In genomic region chr3:128084675-128085021, GRCh38 we compare ENCODE assay signal across 20 cellular contexts. TPM values are rescaled to one million over a fixed set of nuclear protein-coding genes. Genes with fewer than 3 reads are reported as not detected.
DNase-seq lines count a peak whose midpoint lies in the region; ATAC-seq and TF ChIP-seq lines count a peak whose summit lies in the region.
"Had no signal": no experiment of that assay in that cellular context is flagged by ENCODE, and none has a peak within 500 bp of the region (broad histone marks: within the 10 kb centered on the region; RNA-seq: fewer than 3 reads in every experiment).

No MANE protein-coding gene starts in this region.

- no peak for DNase-seq in HFFc6
- DNase-seq in right cardiac atrium: peak in 2 of 3 donors; percentile 38 to 73
- DNase-seq in stomach: no peak
- no peak for DNase-seq in globus pallidus (ENCODE audit: low spot score)
- DNase-seq: activated naive CD8-positive, alpha-beta T cell treated with anti-CD3 and anti-CD28 coated beads, Interleukin-2, amount 50 U/mL, for 24 hours; effector CD4-positive, alpha-beta T cell; GF-D8; NCI-H1092; NCI-H526; right lobe of liver had no signal

- peak overlapping the region; percentile 14 for H3K27ac ChIP-seq in duodenal mucosa (ENCODE audit: low read depth, low read length)
- peak overlapping the region; percentile 76 for H3K27ac ChIP-seq in right cardiac atrium (ENCODE audit: low read length)
- H3K27ac ChIP-seq in stomach: peak overlapping the region; percentile 51 to 72 (median 66)
- H3K27ac ChIP-seq: BLaER1 treated with 17β-estradiol and CSF1 and Interleukin-3, amounts not matched to agents 10 nM and 100 nM; cardiac muscle cell; KMS-11 had no signal

- peaks cover 39% of the 10 kb centered on the region for H3K36me3 Mint-ChIP-seq in HFFc6 (ENCODE audit: low read depth)

- WGBS in right cardiac atrium: 54% methylated on average over 6 of the region's 6 CpGs
- 23 to 46% (median 38%) methylated on average over 6 of the region's 6 CpGs for WGBS in stomach, 5 donors

- no peaks in the 10 kb centered on the region; the same call in 1 of the 2 replicates for H3K27me3 Mint-ChIP-seq in HFFc6 (ENCODE audit: insufficient read depth)
- H3K27me3 Mint-ChIP-seq: activated naive CD8-positive, alpha-beta T cell treated with anti-CD3 and anti-CD28 coated beads, Interleukin-2, amount 50 U/mL, for 24 hours; stimulated activated naive CD8-positive, alpha-beta T cell treated with anti-CD3 and anti-CD28 coated beads, Interleukin-15, Interleukin-2, amounts not matched to agents 100 ng/mL and 50 ng/mL, for 24 hours had no signal

- peaks cover 6 to 42% of the 10 kb centered on the region in 2 donors for H3K36me3 ChIP-seq in duodenal mucosa (ENCODE audit: control insufficient read depth in 1 of 2, insufficient read depth in 2 of 2, low read length in 2 of 2)
- peaks cover 0 to 68% (median 49%) of the 10 kb centered on the region in 4 donors for H3K36me3 ChIP-seq in stomach

- H3K27ac Mint-ChIP-seq in HFFc6: peak overlapping the region; percentile 61; the same call in 1 of the 2 replicates
- H3K27ac Mint-ChIP-seq: activated naive CD8-positive, alpha-beta T cell treated with anti-CD3 and anti-CD28 coated beads, Interleukin-2, amount 50 U/mL, for 24 hours; activated T-helper 1 cell treated with anti-CD3 and anti-CD28 coated beads, Interleukin-12 subunit alpha, Interleukin-12 subunit beta, Interleukin-2, Interleukin-4 antibody, amounts not matched to agents 30 ng/mL and 10 ng/mL and 1 ng/mL, durations not matched to agents 14 hours and 24 hours and 36 hours; stimulated activated naive CD8-positive, alpha-beta T cell treated with anti-CD3 and anti-CD28 coated beads, Interleukin-15, Interleukin-2, amounts not matched to agents 100 ng/mL and 50 ng/mL, for 24 hours had no signal

- peaks cover 8 to 9% of the 10 kb centered on the region in 2 donors for H3K4me1 ChIP-seq in duodenal mucosa (ENCODE audit: control insufficient read depth in 1 of 2, insufficient read depth in 2 of 2, low read length in 2 of 2)
- peaks cover 8% of the 10 kb centered on the region for H3K4me1 ChIP-seq in right cardiac atrium (ENCODE audit: control insufficient read depth, insufficient read depth, low read length)
- H3K4me1 ChIP-seq in stomach: peaks cover 38 to 54% (median 48%) of the 10 kb centered on the region in 4 donors
- H3K4me1 ChIP-seq: HAP-1 had no signal

- TF ChIP-seq CTCF in HFFc6 (IDR thresholded peaks at IDR 0.05) (no peak), stomach (IDR thresholded peaks at IDR 0.05) (no peak)

- H3K4me3 ChIP-seq in duodenal mucosa (ENCODE audit: low read depth in 1 of 2, low read length in 2 of 2): no peak overlapping the region
- H3K4me3 ChIP-seq in right cardiac atrium (ENCODE audit: low read length): no peak overlapping the region
- no peak overlapping the region for H3K4me3 ChIP-seq in stomach
- H3K4me3 ChIP-seq: BLaER1 treated with 17β-estradiol and CSF1 and Interleukin-3, amounts not matched to agents 10 nM and 100 nM; cardiac muscle cell; HAP-1; right lobe of liver had no signal

- H3K9me3 Mint-ChIP-seq in HFFc6: no peaks in the 10 kb centered on the region
- H3K9me3 Mint-ChIP-seq: activated naive CD8-positive, alpha-beta T cell treated with anti-CD3 and anti-CD28 coated beads, Interleukin-2, amount 50 U/mL, for 24 hours; activated T-helper 1 cell treated with anti-CD3 and anti-CD28 coated beads, Interleukin-12 subunit alpha, Interleukin-12 subunit beta, Interleukin-2, Interleukin-4 antibody, amounts not matched to agents 30 ng/mL and 10 ng/mL and 1 ng/mL, durations not matched to agents 14 hours and 24 hours and 36 hours; stimulated activated naive CD8-positive, alpha-beta T cell treated with anti-CD3 and anti-CD28 coated beads, Interleukin-15, Interleukin-2, amounts not matched to agents 100 ng/mL and 50 ng/mL, for 24 hours had no signal

- H3K9ac ChIP-seq in duodenal mucosa (ENCODE audit: low read depth in 1 of 2, low read length in 2 of 2): peak overlapping the region in 1 of 2 donors; percentile 16
- H3K9ac ChIP-seq: KMS-11 had no signal

- no peak for TF ChIP-seq EP300 in stomach (IDR thresholded peaks at IDR 0.05)

- peaks cover 40% of the 10 kb centered on the region for H3K4me1 Mint-ChIP-seq in HFFc6 (ENCODE audit: low read depth)
- H3K4me1 Mint-ChIP-seq: activated naive CD8-positive, alpha-beta T cell treated with anti-CD3 and anti-CD28 coated beads, Interleukin-2, amount 50 U/mL, for 24 hours had no signal

- TF ChIP-seq POLR2A in stomach (IDR thresholded peaks at IDR 0.05): no peak

- H3K27me3 ChIP-seq in duodenal mucosa (ENCODE audit: control insufficient read depth in 1 of 2, insufficient read depth in 2 of 2, low read length in 2 of 2) (no peaks in the 10 kb centered on the region), right cardiac atrium (ENCODE audit: control insufficient read depth, insufficient read depth) (no peaks in the 10 kb centered on the region), stomach (no peaks in the 10 kb centered on the region)
- H3K27me3 ChIP-seq: BLaER1 treated with 17β-estradiol and CSF1 and Interleukin-3, amounts not matched to agents 10 nM and 100 nM; cardiac muscle cell; right lobe of liver had no signal

- H3K9me3 ChIP-seq in duodenal mucosa (ENCODE audit: control insufficient read depth in 1 of 2, low read length in 2 of 2) (no peaks in the 10 kb centered on the region), right cardiac atrium (ENCODE audit: control insufficient read depth, low read length) (no peaks in the 10 kb centered on the region), stomach (no peaks in the 10 kb centered on the region)
- H3K9me3 ChIP-seq: BLaER1 treated with 17β-estradiol and CSF1 and Interleukin-3, amounts not matched to agents 10 nM and 100 nM; HAP-1; right lobe of liver had no signal

- ATAC-seq in right cardiac atrium: peak; percentile 45 to 57
- no peak for ATAC-seq in HG03354 (IDR thresholded peaks at IDR 0.05; ENCODE audit: poor library complexity, severe bottlenecking, unreplicated experiment)
- ATAC-seq in HG02798 (IDR thresholded peaks at IDR 0.05; ENCODE audit: poor library complexity, unreplicated experiment): no peak
- ATAC-seq: activated CD4-positive, CD25-positive, alpha-beta regulatory T cell treated with anti-CD3 and anti-CD28 coated beads, Interleukin-2, amount 50 U/mL, for 24 hours; activated naive CD8-positive, alpha-beta T cell treated with anti-CD3 and anti-CD28 coated beads, Interleukin-2, amount 50 U/mL, for 24 hours had no signal

- intact Hi-C loops in right cardiac atrium (cut with DNase I): loop anchor here in 1 of 4 donors (10.0 kb wide), 1 partner anchor 230 kb away; no protein-coding TSS in a partner anchor
- intact Hi-C loops in stomach (cut with DNase I; ENCODE audit: low total_unique reads): no loop called here

- no peak overlapping the region for H3K4me3 Mint-ChIP-seq in HFFc6
- H3K4me3 Mint-ChIP-seq: activated naive CD8-positive, alpha-beta T cell treated with anti-CD3 and anti-CD28 coated beads, Interleukin-2, amount 50 U/mL, for 24 hours; activated T-helper 1 cell treated with anti-CD3 and anti-CD28 coated beads, Interleukin-12 subunit alpha, Interleukin-12 subunit beta, Interleukin-2, Interleukin-4 antibody, amounts not matched to agents 30 ng/mL and 10 ng/mL and 1 ng/mL, durations not matched to agents 14 hours and 24 hours and 36 hours; stimulated activated naive CD8-positive, alpha-beta T cell treated with anti-CD3 and anti-CD28 coated beads, Interleukin-15, Interleukin-2, amounts not matched to agents 100 ng/mL and 50 ng/mL, for 24 hours had no signal

RNA-seq across cellular contexts. Expression of gene SEC61A1, which starts 32.4 kb away (rescaled TPM):
- 100 to 1,000 TPM; 497 to 608 (median 536) TPM for total RNA-seq in HFFc6 (2021; fragmentation: NEBNext Ultra II Directional; extraction: Animal tissue kit (Norgen Biotek cat#: 25700))
- total RNA-seq in right cardiac atrium (100 to 1,000 TPM in 1 of 4 donors, 10 to 100 TPM in 3; 64.0 to 129 (median 83.9) TPM), stomach (100 to 1,000 TPM in 3 of 5 donors, 10 to 100 TPM in 2; 36.8 to 200 (median 143) TPM)
- polyA plus RNA-seq in right cardiac atrium (52.5 TPM), stomach (10 to 100 TPM; 42.3 to 87.1 (median 74.2) TPM)

RNA-seq across cellular contexts. Expression of gene RUVBL1, which starts 39.0 kb away (rescaled TPM):
- total RNA-seq in HFFc6 (2021; fragmentation: NEBNext Ultra II Directional; extraction: Animal tissue kit (Norgen Biotek cat#: 25700)): 10 to 100 TPM; 61.2 to 75.4 (median 69.2) TPM
- 10 to 100 TPM; 20.9 to 27.1 (median 26.6) TPM for total RNA-seq in right cardiac atrium
- 28.9 TPM for polyA plus RNA-seq in right cardiac atrium
- 10 to 100 TPM in 2 of 5 donors, 1 to 10 TPM in 2, not detected in 1; 3.5 to 26.4 (median 9.2) TPM for total RNA-seq in stomach
- polyA plus RNA-seq in stomach: 10 to 100 TPM; 12.7 to 17.8 (median 14.6) TPM

Comparison
In these comparisons a context has a peak if more than half of its experiments do, and no peak if none do; other contexts are left out.
1. DNase-seq: peak in right cardiac atrium (2 of 3); none in HFFc6 (single experiment), stomach (single experiment) and globus pallidus (single experiment).
2. H3K27ac ChIP-seq: peak in every context shown above with its lines; median percentile 76 in right cardiac atrium; 66 in stomach; 14 in duodenal mucosa.
3. ATAC-seq: peak in right cardiac atrium (2 of 2); none in HG03354 (single experiment) and HG02798 (single experiment).